8 cellular contexts compared by ENCODE assay signal in genomic region chr1:194289569-194290266, GRCh38.
DNase-seq lines count a peak whose midpoint lies in the region; ATAC-seq and TF ChIP-seq lines count a peak whose summit lies in the region.

No MANE protein-coding gene starts in this region.

- no peak for TF ChIP-seq CTCF in osteocyte (IDR thresholded peaks at IDR 0.05)

- H3K27ac Mint-ChIP-seq in stimulated activated naive B cell treated with anti-CD40 and anti-IgM and Interleukin-4, amounts not matched to agents 10 μg/mL and 1 μg/mL and 100 μg/mL, for 72 hours: no peak overlapping the region
- no peak overlapping the region for H3K27ac Mint-ChIP-seq in osteocyte (ENCODE audit: unreplicated experiment)

- peaks cover 17 to 23% of the 10 kb centered on the region in 2 donors for H3K27me3 Mint-ChIP-seq in stimulated activated naive B cell treated with anti-CD40 and anti-IgM and Interleukin-4, amounts not matched to agents 10 μg/mL and 1 μg/mL and 100 μg/mL, for 72 hours
- no peaks in the 10 kb centered on the region for H3K27me3 Mint-ChIP-seq in osteocyte (ENCODE audit: unreplicated experiment)

- H3K4me3 Mint-ChIP-seq in stimulated activated naive B cell treated with anti-CD40 and anti-IgM and Interleukin-4, amounts not matched to agents 10 μg/mL and 1 μg/mL and 100 μg/mL, for 72 hours: no peak overlapping the region
- H3K4me3 Mint-ChIP-seq in osteocyte (ENCODE audit: unreplicated experiment): no peak overlapping the region

- no peaks in the 10 kb centered on the region for H3K36me3 Mint-ChIP-seq in stimulated activated naive B cell treated with anti-CD40 and anti-IgM and Interleukin-4, amounts not matched to agents 10 μg/mL and 1 μg/mL and 100 μg/mL, for 72 hours
- H3K36me3 Mint-ChIP-seq in osteocyte (ENCODE audit: unreplicated experiment): no peaks in the 10 kb centered on the region

- peaks cover 0 to 12% of the 10 kb centered on the region in 2 donors for H3K4me1 Mint-ChIP-seq in stimulated activated naive B cell treated with anti-CD40 and anti-IgM and Interleukin-4, amounts not matched to agents 10 μg/mL and 1 μg/mL and 100 μg/mL, for 72 hours
- H3K4me1 Mint-ChIP-seq in osteocyte (ENCODE audit: unreplicated experiment): peaks cover 4% of the 10 kb centered on the region

- peak; percentile 95 for ATAC-seq in HG03432 (IDR thresholded peaks at IDR 0.05; ENCODE audit: unreplicated experiment)
- peak; percentile 98 for ATAC-seq in stimulated activated naive B cell treated with anti-CD40 and anti-IgM and Interleukin-4, amounts not matched to agents 10 μg/mL and 1 μg/mL and 100 μg/mL, for 72 hours (replicated peaks)

- H3K9me3 Mint-ChIP-seq in stimulated activated naive B cell treated with anti-CD40 and anti-IgM and Interleukin-4, amounts not matched to agents 10 μg/mL and 1 μg/mL and 100 μg/mL, for 72 hours: no peaks in the 10 kb centered on the region
- H3K9me3 Mint-ChIP-seq in osteocyte (ENCODE audit: unreplicated experiment): no peaks in the 10 kb centered on the region

- peak; percentile 66 for DNase-seq in activated CD8-positive, alpha-beta memory T cell treated with anti-CD3 and anti-CD28 coated beads for 24 hours
- DNase-seq in activated CD8-positive, alpha-beta memory T cell treated with anti-CD3 and anti-CD28 coated beads, Interleukin-2, amount 50 U/mL, for 48 hours: no peak
- DNase-seq in activated CD8-positive, alpha-beta memory T cell treated with anti-CD3 and anti-CD28 coated beads, Interleukin-2, amount 50 U/mL, for 1 hour (ENCODE audit: extremely low read depth): peak; percentile 11
- peak; percentile 74 for DNase-seq in stimulated activated naive B cell treated with anti-CD40 and anti-IgM and Interleukin-4, amounts not matched to agents 10 μg/mL and 1 μg/mL and 100 μg/mL, for 72 hours
- DNase-seq in NCI-H2081 treated with DMSO at 0.1 percent for 48 hours (lab: John Stamatoyannopoulos, UW): no peak
- DNase-seq in NCI-H146 (lab: John Stamatoyannopoulos, UW): no peak
- DNase-seq in osteocyte (ENCODE audit: extremely low spot score, unreplicated experiment): no peak

Comparison
In these comparisons a context has a peak if more than half of its experiments do, and no peak if none do; other contexts are left out.
1. DNase-seq: peak in activated CD8-positive, alpha-beta memory T cell treated with anti-CD3 and anti-CD28 coated beads for 24 hours (single experiment), activated CD8-positive, alpha-beta memory T cell treated with anti-CD3 and anti-CD28 coated beads, Interleukin-2, amount 50 U/mL, for 1 hour (single experiment) and stimulated activated naive B cell treated with anti-CD40 and anti-IgM and Interleukin-4, amounts not matched to agents 10 μg/mL and 1 μg/mL and 100 μg/mL, for 72 hours (single experiment); none in activated CD8-positive, alpha-beta memory T cell treated with anti-CD3 and anti-CD28 coated beads, Interleukin-2, amount 50 U/mL, for 48 hours (single experiment), NCI-H2081 treated with DMSO at 0.1 percent for 48 hours (single experiment), NCI-H146 (single experiment) and osteocyte (single experiment).